ENCODE assay signal across 8 cellular contexts in the genomic region with DNA sequence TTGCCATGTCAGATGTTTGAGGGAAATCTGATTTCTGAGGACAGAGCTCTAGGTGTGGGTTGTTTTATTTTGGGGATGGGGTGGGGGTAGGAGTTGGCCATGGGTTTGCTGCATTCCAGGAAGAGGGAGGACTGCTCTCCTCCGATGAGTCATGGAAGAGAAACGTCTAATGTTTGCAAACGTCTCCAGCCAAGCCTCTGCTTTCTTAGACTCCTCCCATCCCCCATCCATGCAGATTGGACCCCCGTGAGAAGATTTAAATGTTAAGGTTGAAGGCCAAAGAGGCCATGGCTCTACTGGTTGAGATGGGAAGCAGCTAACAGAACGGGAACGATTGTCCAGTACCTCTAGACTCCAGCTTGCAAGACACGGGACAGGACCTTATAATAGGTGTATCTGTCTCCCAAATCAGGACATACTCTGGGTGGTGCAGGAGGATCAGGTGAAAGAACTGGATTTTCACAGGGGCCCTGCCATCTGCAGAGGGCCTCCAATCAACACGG. TPM values are rescaled to one million over a fixed set of nuclear protein-coding genes. Genes with fewer than 3 reads are reported as not detected.
DNase-seq lines count a peak whose midpoint lies in the region; ATAC-seq and TF ChIP-seq lines count a peak whose summit lies in the region.

No MANE protein-coding gene starts in this region.

- H3K4me1 Mint-ChIP-seq in activated naive CD4-positive, alpha-beta T cell treated with anti-CD3 and anti-CD28 coated beads for 36 hours (ENCODE audit: low read depth), result no peaks in the 10 kb centered on the region

- H2BK120ac ChIP-seq in mesendoderm (ENCODE audit: low read depth, low read length), result no peak overlapping the region

- H3K27me3 ChIP-seq in mesendoderm (ENCODE audit: insufficient read depth, low read length, poor library complexity), result no peaks in the 10 kb centered on the region

- no peak overlapping the region for H3K18ac ChIP-seq in mesendoderm (ENCODE audit: low read length)

- TF ChIP-seq CTCF in coronary artery (IDR thresholded peaks at IDR 0.05), result no peak

- H3K36me3 Mint-ChIP-seq in activated naive CD4-positive, alpha-beta T cell treated with anti-CD3 and anti-CD28 coated beads for 36 hours (ENCODE audit: low read depth), result no peaks in the 10 kb centered on the region

- no peak overlapping the region for H3K9ac ChIP-seq in mesendoderm (ENCODE audit: low read length)

- H3K4me3 ChIP-seq in coronary artery (peak overlapping the region; percentile 14), mesendoderm (ENCODE audit: low read length) (no peak overlapping the region)

- H3K4me3 Mint-ChIP-seq in activated naive CD4-positive, alpha-beta T cell treated with anti-CD3 and anti-CD28 coated beads for 36 hours, result no peak overlapping the region

- no peaks in the 10 kb centered on the region for H3K9me3 Mint-ChIP-seq in activated naive CD4-positive, alpha-beta T cell treated with anti-CD3 and anti-CD28 coated beads for 36 hours

- H3K79me1 ChIP-seq in mesendoderm (ENCODE audit: low read length), result no peaks in the 10 kb centered on the region

- no peak overlapping the region for H3K56ac ChIP-seq in mesendoderm (ENCODE audit: low read length)

- no peak overlapping the region for H3K4me2 ChIP-seq in mesendoderm (ENCODE audit: low read length)

- no peak overlapping the region for H3K23ac ChIP-seq in mesendoderm (ENCODE audit: low read length)

- DNase-seq in ACHN (peak; percentile 76), M059J (ENCODE audit: low read depth) (peak; percentile 86), coronary artery (ENCODE audit: low spot score) (no peak), mesendoderm (peak; percentile 91), NCI-H1417 (lab: John Stamatoyannopoulos, UW) (no peak)
- DNase-seq in activated naive CD4-positive, alpha-beta T cell treated with Interleukin-2 at 50 U/mL for 16 hours, result no peak
- no peak for DNase-seq in activated naive CD4-positive, alpha-beta T cell treated with anti-CD3 and anti-CD28 coated beads for 36 hours

- no peak for ATAC-seq in HG02798 (IDR thresholded peaks at IDR 0.05; ENCODE audit: poor library complexity, unreplicated experiment)

- CTCF ChIA-PET in activated naive CD4-positive, alpha-beta T cell treated with anti-CD3 and anti-CD28 coated beads for 36 hours (lab: Charles Lee), result no interaction called here

- H4K5ac ChIP-seq in mesendoderm (ENCODE audit: low read length), result no peak overlapping the region

- H4K8ac ChIP-seq in mesendoderm (ENCODE audit: low read depth, low read length), result no peak overlapping the region

- no peak overlapping the region for H3K27ac Mint-ChIP-seq in activated naive CD4-positive, alpha-beta T cell treated with anti-CD3 and anti-CD28 coated beads for 36 hours

- no peaks in the 10 kb centered on the region for H3K36me3 ChIP-seq in mesendoderm (ENCODE audit: control insufficient read depth, insufficient read depth, low read length)

- H2AK5ac ChIP-seq in mesendoderm (ENCODE audit: low read length), result no peak overlapping the region

- no peak overlapping the region for H2BK5ac ChIP-seq in mesendoderm (ENCODE audit: low read length)

- H3K27ac ChIP-seq in coronary artery (peak overlapping the region; percentile 70 to 90), mesendoderm (ENCODE audit: low read depth, low read length) (no peak overlapping the region)

- in situ Hi-C loops in ACHN (cut with HindIII; ENCODE audit: low pct_ligation_motif_present, low pct_unique_long_range_greater_than_20kb, low sequenced_read_pairs), result no loop called here

- no peaks in the 10 kb centered on the region for H3K79me2 ChIP-seq in mesendoderm (ENCODE audit: control insufficient read depth, insufficient read depth, low read length)

- peaks cover 7% of the 10 kb centered on the region for H3K4me1 ChIP-seq in mesendoderm (ENCODE audit: control insufficient read depth, low read depth, low read length)

- H3K27me3 Mint-ChIP-seq in activated naive CD4-positive, alpha-beta T cell treated with anti-CD3 and anti-CD28 coated beads for 36 hours (ENCODE audit: low read depth), result no peaks in the 10 kb centered on the region

- intact Hi-C loops in activated naive CD4-positive, alpha-beta T cell treated with anti-CD3 and anti-CD28 coated beads for 36 hours (cut with micrococcal nuclease), result no loop called here

- no CpG with 5 or more reads among the region's 8 CpGs for WGBS in mesendoderm (ENCODE audit: extremely low coverage, insufficient coverage, low lambda C conversion rate)

- H2BK15ac ChIP-seq in mesendoderm (replicated peaks; ENCODE audit: low read depth), result no peak overlapping the region

- H3K4ac ChIP-seq in mesendoderm (ENCODE audit: low read depth, low read length), result no peak overlapping the region

RNA-seq across cellular contexts. Expression of gene ATP2A2, which starts 11.4 kb away (rescaled TPM):
- total RNA-seq in M059J (2014; rRNA removed; shearing (Covaris generic)), result 86.9 and 140 TPM in 2 replicates
- polyA plus RNA-seq in mesendoderm (2013, experiment 1 of 2), result 127 TPM
- polyA plus RNA-seq in mesendoderm (2013, experiment 2 of 2), result 126 TPM
- total RNA-seq in activated naive CD4-positive, alpha-beta T cell treated with anti-CD3 and anti-CD28 coated beads for 36 hours, result 10 to 100 TPM; 95.5 to 98.6 TPM

Comparison
In these comparisons a context has a peak if more than half of its experiments do, and no peak if none do; other contexts are left out.
1. DNase-seq: peak in ACHN (single experiment), M059J (single experiment) and mesendoderm (single experiment); none in coronary artery (single experiment), activated naive CD4-positive, alpha-beta T cell treated with Interleukin-2 at 50 U/mL for 16 hours (single experiment), activated naive CD4-positive, alpha-beta T cell treated with anti-CD3 and anti-CD28 coated beads for 36 hours (single experiment) and NCI-H1417 (0 of 3).